ENCODE assay signal across 1 cellular context in the genomic region with DNA sequence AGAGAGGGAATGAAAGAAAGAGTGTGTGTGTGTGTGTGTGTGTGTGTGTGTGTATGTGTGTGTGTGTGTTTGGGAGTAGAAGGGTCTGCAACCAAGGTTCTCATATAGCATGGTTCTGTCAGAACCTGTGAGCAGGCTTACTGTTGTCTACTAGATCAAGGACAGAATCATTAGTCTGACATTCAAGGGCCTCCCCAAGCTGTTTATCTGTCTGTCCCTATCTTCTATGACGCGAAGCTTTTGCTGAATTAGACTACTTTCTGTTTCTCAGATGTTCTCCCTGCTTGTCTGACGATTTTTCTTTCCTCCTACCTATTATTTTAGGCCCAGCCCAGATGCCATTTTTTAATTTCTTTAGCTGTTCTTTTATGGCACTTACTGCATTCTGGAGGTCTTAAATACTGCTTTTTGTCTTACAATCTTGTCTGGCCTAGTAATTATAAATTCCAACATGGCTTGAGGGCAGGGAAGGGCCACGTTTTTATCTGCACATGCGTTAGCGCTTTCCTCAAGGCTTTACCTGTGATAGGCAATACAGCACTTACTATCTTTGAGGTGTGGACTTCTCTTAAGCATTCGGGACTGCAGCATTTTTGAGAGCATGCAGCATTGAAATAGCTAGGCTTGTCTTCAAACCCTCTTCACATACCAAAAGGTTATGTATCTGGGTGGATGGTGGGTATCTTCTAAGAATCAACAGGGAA.
TF ChIP-seq lines count a peak whose summit lies in the region.

No MANE protein-coding gene starts in this region.

TF ChIP-seq in GM23338, 12 proteins besides CTCF, POLR2A, EP300 and RAD21 (continued from another document):
- TF ChIP-seq, protein P1, sequence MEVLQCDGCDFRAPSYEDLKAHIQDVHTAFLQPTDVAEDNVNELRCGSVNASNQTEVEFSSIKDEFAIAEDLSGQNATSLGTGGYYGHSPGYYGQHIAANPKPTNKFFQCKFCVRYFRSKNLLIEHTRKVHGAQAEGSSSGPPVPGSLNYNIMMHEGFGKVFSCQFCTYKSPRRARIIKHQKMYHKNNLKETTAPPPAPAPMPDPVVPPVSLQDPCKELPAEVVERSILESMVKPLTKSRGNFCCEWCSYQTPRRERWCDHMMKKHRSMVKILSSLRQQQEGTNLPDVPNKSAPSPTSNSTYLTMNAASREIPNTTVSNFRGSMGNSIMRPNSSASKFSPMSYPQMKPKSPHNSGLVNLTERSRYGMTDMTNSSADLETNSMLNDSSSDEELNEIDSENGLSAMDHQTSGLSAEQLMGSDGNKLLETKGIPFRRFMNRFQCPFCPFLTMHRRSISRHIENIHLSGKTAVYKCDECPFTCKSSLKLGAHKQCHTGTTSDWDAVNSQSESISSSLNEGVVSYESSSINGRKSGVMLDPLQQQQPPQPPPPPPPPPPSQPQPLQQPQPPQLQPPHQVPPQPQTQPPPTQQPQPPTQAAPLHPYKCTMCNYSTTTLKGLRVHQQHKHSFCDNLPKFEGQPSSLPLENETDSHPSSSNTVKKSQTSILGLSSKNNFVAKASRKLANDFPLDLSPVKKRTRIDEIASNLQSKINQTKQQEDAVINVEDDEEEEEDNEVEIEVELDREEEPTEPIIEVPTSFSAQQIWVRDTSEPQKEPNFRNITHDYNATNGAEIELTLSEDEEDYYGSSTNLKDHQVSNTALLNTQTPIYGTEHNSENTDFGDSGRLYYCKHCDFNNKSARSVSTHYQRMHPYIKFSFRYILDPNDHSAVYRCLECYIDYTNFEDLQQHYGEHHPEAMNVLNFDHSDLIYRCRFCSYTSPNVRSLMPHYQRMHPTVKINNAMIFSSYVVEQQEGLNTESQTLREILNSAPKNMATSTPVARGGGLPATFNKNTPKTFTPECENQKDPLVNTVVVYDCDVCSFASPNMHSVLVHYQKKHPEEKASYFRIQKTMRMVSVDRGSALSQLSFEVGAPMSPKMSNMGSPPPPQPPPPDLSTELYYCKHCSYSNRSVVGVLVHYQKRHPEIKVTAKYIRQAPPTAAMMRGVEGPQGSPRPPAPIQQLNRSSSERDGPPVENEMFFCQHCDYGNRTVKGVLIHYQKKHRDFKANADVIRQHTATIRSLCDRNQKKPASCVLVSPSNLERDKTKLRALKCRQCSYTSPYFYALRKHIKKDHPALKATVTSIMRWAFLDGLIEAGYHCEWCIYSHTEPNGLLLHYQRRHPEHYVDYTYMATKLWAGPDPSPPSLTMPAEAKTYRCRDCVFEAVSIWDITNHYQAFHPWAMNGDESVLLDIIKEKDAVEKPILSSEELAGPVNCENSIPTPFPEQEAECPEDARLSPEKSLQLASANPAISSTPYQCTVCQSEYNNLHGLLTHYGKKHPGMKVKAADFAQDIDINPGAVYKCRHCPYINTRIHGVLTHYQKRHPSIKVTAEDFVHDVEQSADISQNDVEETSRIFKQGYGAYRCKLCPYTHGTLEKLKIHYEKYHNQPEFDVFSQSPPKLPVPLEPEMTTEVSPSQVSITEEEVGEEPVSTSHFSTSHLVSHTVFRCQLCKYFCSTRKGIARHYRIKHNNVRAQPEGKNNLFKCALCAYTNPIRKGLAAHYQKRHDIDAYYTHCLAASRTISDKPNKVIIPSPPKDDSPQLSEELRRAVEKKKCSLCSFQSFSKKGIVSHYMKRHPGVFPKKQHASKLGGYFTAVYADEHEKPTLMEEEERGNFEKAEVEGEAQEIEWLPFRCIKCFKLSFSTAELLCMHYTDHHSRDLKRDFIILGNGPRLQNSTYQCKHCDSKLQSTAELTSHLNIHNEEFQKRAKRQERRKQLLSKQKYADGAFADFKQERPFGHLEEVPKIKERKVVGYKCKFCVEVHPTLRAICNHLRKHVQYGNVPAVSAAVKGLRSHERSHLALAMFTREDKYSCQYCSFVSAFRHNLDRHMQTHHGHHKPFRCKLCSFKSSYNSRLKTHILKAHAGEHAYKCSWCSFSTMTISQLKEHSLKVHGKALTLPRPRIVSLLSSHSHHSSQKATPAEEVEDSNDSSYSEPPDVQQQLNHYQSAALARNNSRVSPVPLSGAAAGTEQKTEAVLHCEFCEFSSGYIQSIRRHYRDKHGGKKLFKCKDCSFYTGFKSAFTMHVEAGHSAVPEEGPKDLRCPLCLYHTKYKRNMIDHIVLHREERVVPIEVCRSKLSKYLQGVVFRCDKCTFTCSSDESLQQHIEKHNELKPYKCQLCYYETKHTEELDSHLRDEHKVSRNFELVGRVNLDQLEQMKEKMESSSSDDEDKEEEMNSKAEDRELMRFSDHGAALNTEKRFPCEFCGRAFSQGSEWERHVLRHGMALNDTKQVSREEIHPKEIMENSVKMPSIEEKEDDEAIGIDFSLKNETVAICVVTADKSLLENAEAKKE (CRISPR knock-in tag; IDR thresholded peaks at IDR 0.05) = no peak
- TF ChIP-seq ZNF114 (CRISPR knock-in tag; IDR thresholded peaks at IDR 0.05) (no peak), POLR2AphosphoS5 (IDR thresholded peaks at IDR 0.05; ENCODE audit: low read depth) (no peak), ZNF331 (CRISPR knock-in tag; IDR thresholded peaks at IDR 0.05; ENCODE audit: low read depth) (no peak), EZH2 (IDR thresholded peaks at IDR 0.05; ENCODE audit: low read depth, unreplicated experiment) (no peak), NANOG (IDR thresholded peaks at IDR 0.05; ENCODE audit: borderline replicate concordance) (no peak)
- TF ChIP-seq, protein P2, sequence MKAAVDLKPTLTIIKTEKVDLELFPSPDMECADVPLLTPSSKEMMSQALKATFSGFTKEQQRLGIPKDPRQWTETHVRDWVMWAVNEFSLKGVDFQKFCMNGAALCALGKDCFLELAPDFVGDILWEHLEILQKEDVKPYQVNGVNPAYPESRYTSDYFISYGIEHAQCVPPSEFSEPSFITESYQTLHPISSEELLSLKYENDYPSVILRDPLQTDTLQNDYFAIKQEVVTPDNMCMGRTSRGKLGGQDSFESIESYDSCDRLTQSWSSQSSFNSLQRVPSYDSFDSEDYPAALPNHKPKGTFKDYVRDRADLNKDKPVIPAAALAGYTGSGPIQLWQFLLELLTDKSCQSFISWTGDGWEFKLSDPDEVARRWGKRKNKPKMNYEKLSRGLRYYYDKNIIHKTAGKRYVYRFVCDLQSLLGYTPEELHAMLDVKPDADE (IDR thresholded peaks at IDR 0.05) = no peak
